Comparison of ENCODE assay signal across 1 cellular context in genomic region chr17:74430385-74430705, GRCh38.
TF ChIP-seq lines count a peak whose summit lies in the region.

No MANE protein-coding gene starts in this region.

TF ChIP-seq in HepG2, 621 proteins besides CTCF, POLR2A, EP300 and RAD21 (continued from another document and continues in another):
- TF ChIP-seq, protein P1, sequence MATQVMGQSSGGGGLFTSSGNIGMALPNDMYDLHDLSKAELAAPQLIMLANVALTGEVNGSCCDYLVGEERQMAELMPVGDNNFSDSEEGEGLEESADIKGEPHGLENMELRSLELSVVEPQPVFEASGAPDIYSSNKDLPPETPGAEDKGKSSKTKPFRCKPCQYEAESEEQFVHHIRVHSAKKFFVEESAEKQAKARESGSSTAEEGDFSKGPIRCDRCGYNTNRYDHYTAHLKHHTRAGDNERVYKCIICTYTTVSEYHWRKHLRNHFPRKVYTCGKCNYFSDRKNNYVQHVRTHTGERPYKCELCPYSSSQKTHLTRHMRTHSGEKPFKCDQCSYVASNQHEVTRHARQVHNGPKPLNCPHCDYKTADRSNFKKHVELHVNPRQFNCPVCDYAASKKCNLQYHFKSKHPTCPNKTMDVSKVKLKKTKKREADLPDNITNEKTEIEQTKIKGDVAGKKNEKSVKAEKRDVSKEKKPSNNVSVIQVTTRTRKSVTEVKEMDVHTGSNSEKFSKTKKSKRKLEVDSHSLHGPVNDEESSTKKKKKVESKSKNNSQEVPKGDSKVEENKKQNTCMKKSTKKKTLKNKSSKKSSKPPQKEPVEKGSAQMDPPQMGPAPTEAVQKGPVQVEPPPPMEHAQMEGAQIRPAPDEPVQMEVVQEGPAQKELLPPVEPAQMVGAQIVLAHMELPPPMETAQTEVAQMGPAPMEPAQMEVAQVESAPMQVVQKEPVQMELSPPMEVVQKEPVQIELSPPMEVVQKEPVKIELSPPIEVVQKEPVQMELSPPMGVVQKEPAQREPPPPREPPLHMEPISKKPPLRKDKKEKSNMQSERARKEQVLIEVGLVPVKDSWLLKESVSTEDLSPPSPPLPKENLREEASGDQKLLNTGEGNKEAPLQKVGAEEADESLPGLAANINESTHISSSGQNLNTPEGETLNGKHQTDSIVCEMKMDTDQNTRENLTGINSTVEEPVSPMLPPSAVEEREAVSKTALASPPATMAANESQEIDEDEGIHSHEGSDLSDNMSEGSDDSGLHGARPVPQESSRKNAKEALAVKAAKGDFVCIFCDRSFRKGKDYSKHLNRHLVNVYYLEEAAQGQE (IDR thresholded peaks at IDR 0.05; ENCODE audit: borderline replicate concordance in 1 of 2, low read depth in 1 of 2, low read length in 2 of 2) = no peak
- no peak for TF ChIP-seq TCF7L2 (IDR thresholded peaks at IDR 0.05; ENCODE audit: low read depth, low read length)
- TF ChIP-seq EED (CRISPR knock-in tag; IDR thresholded peaks at IDR 0.05) = no peak
- 0 out of 2 replicates have a peak, but pooled peaks have one; percentile 7 for TF ChIP-seq ZNF749 (CRISPR knock-in tag; IDR thresholded peaks at IDR 0.05; ENCODE audit: borderline replicate concordance)
- TF ChIP-seq FOXO1 (CRISPR knock-in tag; IDR thresholded peaks at IDR 0.05) = no peak
- TF ChIP-seq IKZF4 (CRISPR knock-in tag; IDR thresholded peaks at IDR 0.05; ENCODE audit: borderline replicate concordance, low read depth, not compliant biosample characterization) = no peak
- no peak for TF ChIP-seq CBX5 (CRISPR knock-in tag; IDR thresholded peaks at IDR 0.05; ENCODE audit: borderline replicate concordance)
- TF ChIP-seq ZNF446 (CRISPR knock-in tag; IDR thresholded peaks at IDR 0.05) = peak; percentile 72; the same call in 1 of the 2 replicates
- no peak for TF ChIP-seq ZNF326 (CRISPR knock-in tag; IDR thresholded peaks at IDR 0.05; ENCODE audit: borderline replicate concordance)
- no peak for TF ChIP-seq ZNF7 (CRISPR knock-in tag; IDR thresholded peaks at IDR 0.05)
- TF ChIP-seq CREB1 (IDR thresholded peaks at IDR 0.05) = no peak
- TF ChIP-seq CREB1 (CRISPR knock-in tag; IDR thresholded peaks at IDR 0.05) = no peak
- TF ChIP-seq SIX1 (CRISPR knock-in tag; IDR thresholded peaks at IDR 0.05; ENCODE audit: borderline replicate concordance) = no peak
- no peak for TF ChIP-seq ZFP62 (CRISPR knock-in tag; IDR thresholded peaks at IDR 0.05)
- TF ChIP-seq HMG20A (CRISPR knock-in tag; IDR thresholded peaks at IDR 0.05; ENCODE audit: borderline replicate concordance) = no peak
- TF ChIP-seq KDM5B (CRISPR knock-in tag; IDR thresholded peaks at IDR 0.05; ENCODE audit: borderline replicate concordance) = peak; percentile 53; the same call in 1 of the 2 replicates
- TF ChIP-seq ZNF24 (IDR thresholded peaks at IDR 0.05) = no peak
- TF ChIP-seq POLR2AphosphoS2 (IDR thresholded peaks at IDR 0.05; ENCODE audit: low read depth, low read length) = no peak
- no peak for TF ChIP-seq ZBTB7B (CRISPR knock-in tag; IDR thresholded peaks at IDR 0.05)
- no peak for TF ChIP-seq FOSL1 (CRISPR knock-in tag; IDR thresholded peaks at IDR 0.05; ENCODE audit: borderline replicate concordance)
- TF ChIP-seq FOXP1 (IDR thresholded peaks at IDR 0.05) = no peak
- TF ChIP-seq FOXP1 (CRISPR knock-in tag; IDR thresholded peaks at IDR 0.05) = no peak
- TF ChIP-seq ZNF253 (CRISPR knock-in tag; IDR thresholded peaks at IDR 0.05; ENCODE audit: borderline replicate concordance) = peak; percentile 40; the same call in 1 of the 2 replicates
- no peak for TF ChIP-seq ZNF710 (CRISPR knock-in tag; IDR thresholded peaks at IDR 0.05; ENCODE audit: borderline replicate concordance)
- TF ChIP-seq ZSCAN21 (CRISPR knock-in tag; IDR thresholded peaks at IDR 0.05; ENCODE audit: borderline replicate concordance) = peak; percentile 20; the same call in 1 of the 2 replicates
- 0 out of 2 replicates have a peak, but pooled peaks have one; percentile 7 for TF ChIP-seq ZNF430 (CRISPR knock-in tag; IDR thresholded peaks at IDR 0.05)
- TF ChIP-seq ZEB1 (IDR thresholded peaks at IDR 0.05; ENCODE audit: insufficient replicate concordance, low read depth) = no peak
- peak; percentile 77 for TF ChIP-seq POLR2AphosphoS5 (IDR thresholded peaks at IDR 0.05; ENCODE audit: low read depth, low read length)
- no peak for TF ChIP-seq ZNF629 (CRISPR knock-in tag; conservative IDR thresholded peaks at IDR 0.05)
- TF ChIP-seq ATAD3A (CRISPR knock-in tag; IDR thresholded peaks at IDR 0.05) = no peak
- TF ChIP-seq ZNF775 (CRISPR knock-in tag; IDR thresholded peaks at IDR 0.05; ENCODE audit: borderline replicate concordance) = no peak
- no peak for TF ChIP-seq BCL6 (CRISPR knock-in tag; IDR thresholded peaks at IDR 0.05)
- no peak for TF ChIP-seq ZFAT (CRISPR knock-in tag; conservative IDR thresholded peaks at IDR 0.05)
- no peak for TF ChIP-seq TBX3 (IDR thresholded peaks at IDR 0.05; ENCODE audit: borderline replicate concordance)
- no peak for TF ChIP-seq ZNF776 (CRISPR knock-in tag; IDR thresholded peaks at IDR 0.05)
- TF ChIP-seq ZNF530 (CRISPR knock-in tag; IDR thresholded peaks at IDR 0.05; ENCODE audit: low read depth) = no peak
- no peak for TF ChIP-seq CEBPB (IDR thresholded peaks at IDR 0.05; ENCODE audit: borderline replicate concordance, low read depth, low read length)
- TF ChIP-seq BRD4 (CRISPR knock-in tag; IDR thresholded peaks at IDR 0.05) = no peak
- no peak for TF ChIP-seq ZNF513 (CRISPR knock-in tag; conservative IDR thresholded peaks at IDR 0.05)
- no peak for TF ChIP-seq RBFOX2 (IDR thresholded peaks at IDR 0.05; ENCODE audit: low read depth, low read length)
- TF ChIP-seq CBX2 (IDR thresholded peaks at IDR 0.05; ENCODE audit: low read depth, low read length) = no peak
- TF ChIP-seq CBX2 (CRISPR knock-in tag; IDR thresholded peaks at IDR 0.05; ENCODE audit: low read depth) = no peak
- TF ChIP-seq ZKSCAN5 (CRISPR knock-in tag; IDR thresholded peaks at IDR 0.05) = no peak
- TF ChIP-seq SOX13 (IDR thresholded peaks at IDR 0.05) = no peak
- no peak for TF ChIP-seq SOX13 (CRISPR knock-in tag; conservative IDR thresholded peaks at IDR 0.05 in 1 of 2, IDR thresholded peaks at IDR 0.05 in 1 of 2)
- no peak for TF ChIP-seq HNF4A (CRISPR knock-in tag; IDR thresholded peaks at IDR 0.05)
- TF ChIP-seq, protein P2, sequence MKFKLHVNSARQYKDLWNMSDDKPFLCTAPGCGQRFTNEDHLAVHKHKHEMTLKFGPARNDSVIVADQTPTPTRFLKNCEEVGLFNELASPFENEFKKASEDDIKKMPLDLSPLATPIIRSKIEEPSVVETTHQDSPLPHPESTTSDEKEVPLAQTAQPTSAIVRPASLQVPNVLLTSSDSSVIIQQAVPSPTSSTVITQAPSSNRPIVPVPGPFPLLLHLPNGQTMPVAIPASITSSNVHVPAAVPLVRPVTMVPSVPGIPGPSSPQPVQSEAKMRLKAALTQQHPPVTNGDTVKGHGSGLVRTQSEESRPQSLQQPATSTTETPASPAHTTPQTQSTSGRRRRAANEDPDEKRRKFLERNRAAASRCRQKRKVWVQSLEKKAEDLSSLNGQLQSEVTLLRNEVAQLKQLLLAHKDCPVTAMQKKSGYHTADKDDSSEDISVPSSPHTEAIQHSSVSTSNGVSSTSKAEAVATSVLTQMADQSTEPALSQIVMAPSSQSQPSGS (CRISPR knock-in tag; IDR thresholded peaks at IDR 0.05) = no peak; the same call in 1 of the 2 replicates
- TF ChIP-seq ZNF484 (CRISPR knock-in tag; IDR thresholded peaks at IDR 0.05; ENCODE audit: borderline replicate concordance, low read depth) = no peak
- peak; percentile 82; the same call in 1 of the 2 replicates for TF ChIP-seq HNRNPL (IDR thresholded peaks at IDR 0.05; ENCODE audit: low read depth, low read length)
- 0 out of 2 replicates have a peak, but pooled peaks have one; percentile 6 for TF ChIP-seq SMC3 (IDR thresholded peaks at IDR 0.05; ENCODE audit: low read length)
- 0 out of 2 replicates have a peak, but pooled peaks have one; percentile 21 for TF ChIP-seq ZNF572 (CRISPR knock-in tag; IDR thresholded peaks at IDR 0.05)
- TF ChIP-seq ZBTB46 (CRISPR knock-in tag; IDR thresholded peaks at IDR 0.05; ENCODE audit: borderline replicate concordance) = no peak
- no peak for TF ChIP-seq BORCS8-MEF2B (CRISPR knock-in tag; IDR thresholded peaks at IDR 0.05)
- no peak for TF ChIP-seq ZFX (CRISPR knock-in tag; IDR thresholded peaks at IDR 0.05; ENCODE audit: low read depth)
- no peak for TF ChIP-seq MNT (IDR thresholded peaks at IDR 0.05)
- no peak for TF ChIP-seq NCOA2 (CRISPR knock-in tag; IDR thresholded peaks at IDR 0.05)
- no peak for TF ChIP-seq TCF12 (IDR thresholded peaks at IDR 0.05)
- peak; percentile 21; the same call in 1 of the 2 replicates for TF ChIP-seq TCF12 (CRISPR knock-in tag; IDR thresholded peaks at IDR 0.05)
- no peak; the same call in 1 of the 2 replicates for TF ChIP-seq ZZZ3 (CRISPR knock-in tag; IDR thresholded peaks at IDR 0.05; ENCODE audit: borderline replicate concordance)
